16 cellular contexts compared by ENCODE assay signal in the genomic region with DNA sequence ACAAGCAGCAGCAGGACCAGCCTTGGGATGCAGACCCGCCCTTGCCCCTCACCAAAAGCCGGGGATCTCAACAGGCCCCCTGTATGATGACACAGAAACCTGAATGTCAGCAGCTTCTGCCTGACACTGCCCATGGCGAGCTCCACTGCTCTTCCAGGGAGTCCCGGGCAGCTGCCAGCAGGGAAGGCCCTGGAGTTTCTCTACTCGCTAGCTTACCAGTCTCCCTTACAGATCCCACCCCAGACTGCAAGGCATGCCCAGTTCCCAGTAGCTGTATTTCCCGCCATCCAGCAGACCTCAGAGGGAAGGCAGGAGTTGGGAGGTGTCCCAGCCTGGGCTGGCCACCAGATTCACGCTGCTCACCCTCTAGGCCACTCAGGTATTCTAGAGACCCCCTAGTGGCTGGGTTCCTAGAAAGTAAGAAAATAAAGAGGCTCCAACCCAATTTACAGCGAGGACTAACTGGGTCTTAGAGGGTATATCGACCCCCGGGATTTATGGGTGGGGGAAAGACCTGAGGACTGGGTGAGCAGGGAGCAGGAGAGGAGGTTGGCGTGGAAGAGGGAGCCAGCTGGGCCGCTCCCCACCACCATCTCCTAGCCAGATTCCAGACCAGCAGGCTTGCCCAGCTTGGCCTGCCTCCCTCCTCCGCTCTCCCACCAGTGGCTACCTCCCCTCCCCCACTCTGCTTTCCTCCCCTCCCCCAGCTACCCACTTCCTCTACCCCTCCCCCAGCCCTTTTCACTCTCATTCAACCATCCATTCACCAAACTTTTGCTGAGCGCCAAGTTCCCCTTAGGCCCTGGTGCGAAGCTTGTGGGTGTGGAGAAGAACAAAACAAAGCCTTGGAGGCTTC. TPM values are rescaled to one million over a fixed set of nuclear protein-coding genes. Genes with fewer than 3 reads are reported as not detected.
DNase-seq lines count a peak whose midpoint lies in the region; ATAC-seq, FAIRE-seq and TF ChIP-seq lines count a peak whose summit lies in the region.
"Had no signal": no experiment of that assay in that cellular context is flagged by ENCODE, and none has a peak within 500 bp of the region (broad histone marks: within the 10 kb centered on the region; RNA-seq: fewer than 3 reads in every experiment).

No MANE protein-coding gene starts in this region.

- no peaks in the 10 kb centered on the region for H3K9me3 Mint-ChIP-seq in activated CD4-positive, alpha-beta T cell treated with anti-CD3 and anti-CD28 coated beads for 36 hours (ENCODE audit: low read depth)
- no peaks in the 10 kb centered on the region for H3K9me3 Mint-ChIP-seq in progenitor cell of endocrine pancreas (ENCODE audit: low read depth)

- TF ChIP-seq RAD21 in H1 (IDR thresholded peaks at IDR 0.05 in 1 of 2, conservative IDR thresholded peaks at IDR 0.05 in 1 of 2; ENCODE audit: low read depth in 2 of 2, low read length in 2 of 2) = no peak

- H2AK5ac ChIP-seq in H1 (ENCODE audit: low read depth, low read length) = peak overlapping the region; percentile 89

- peak in 1 of 2 experiments; percentile 52; a peak in 1 of 3 replicates for TF ChIP-seq POLR2A in H1 (IDR thresholded peaks at IDR 0.05; ENCODE audit: control extremely low read depth in 1 of 2, low read depth in 2 of 2, low read length in 2 of 2)

- no peak overlapping the region for H3K56ac ChIP-seq in H1 (replicated peaks; ENCODE audit: insufficient read length, low read depth, low read length)

- DNase-seq in activated CD4-positive, alpha-beta T cell treated with anti-CD3 and anti-CD28 coated beads for 36 hours = peak; percentile 30
- no peak for DNase-seq in activated CD4-positive, alpha-beta T cell treated with anti-CD3 and anti-CD28 coated beads, Interleukin-2, amount 50 U/mL, for 1 hour
- peak; percentile 43 for DNase-seq in MV-4-11 (lab: John Stamatoyannopoulos, UW)
- peak in 1 of 2 experiments; percentile 69 for DNase-seq in H1 (ENCODE audit: low read depth in 1 of 2, low spot score in 2 of 2)
- DNase-seq in progenitor cell of endocrine pancreas (ENCODE audit: low spot score, unreplicated experiment) = no peak
- DNase-seq in effector memory CD4-positive, alpha-beta T cell = no peak
- no peak for DNase-seq in foreskin fibroblast
- no peak for DNase-seq in left lobe of liver (ENCODE audit: low spot score)
- DNase-seq: hippocampal formation; NCI-H524 treated with DMSO at 0.1 percent for 48 hours; stimulated activated CD4-positive, alpha-beta T cell treated with anti-CD3 and anti-CD28 coated beads, Interleukin-4, amount 100 ng/mL, for 4 hours; thyroid gland had no signal

- peak overlapping the region; percentile 99 for H3K18ac ChIP-seq in H1 (ENCODE audit: extremely low read depth, low read length)

- WGBS in H1 (ENCODE audit: extremely low coverage in 1 of 2, insufficient coverage in 1 of 2, insufficient read length in 1 of 2, insufficient replicate concordance in 2 of 2, low coverage in 1 of 2, low lambda C conversion rate in 2 of 2, missing lambda C conversion rate in 1 of 2), 2 experiments = 63% methylated on average over 15 of the region's 15 CpGs; no CpG with 5 or more reads in 1 of the 2 experiments

- H2BK20ac ChIP-seq in H1 (ENCODE audit: low read length) = peak overlapping the region; percentile 98

- no peaks in the 10 kb centered on the region for H3K79me2 ChIP-seq in H1 (ENCODE audit: control insufficient read depth in 1 of 2, insufficient read depth in 2 of 2, low read length in 2 of 2)

- peak overlapping the region; percentile 46; the same call in 1 of the 2 replicates for H4K8ac ChIP-seq in H1 (ENCODE audit: extremely low read depth, insufficient read depth, low read length)

- H4K5ac ChIP-seq in H1 (ENCODE audit: insufficient read length, low read depth, low read length) = peak overlapping the region; percentile 53

- no peak overlapping the region for H3K14ac ChIP-seq in H1 (ENCODE audit: insufficient read length)

- no peaks in the 10 kb centered on the region for H3K27me3 ChIP-seq in H1 (replicated peaks in 1 of 4; ENCODE audit: control insufficient read depth in 3 of 4, extremely low read depth in 1 of 4, insufficient read depth in 3 of 4, low read length in 3 of 4)
- no peaks in the 10 kb centered on the region for H3K27me3 ChIP-seq in effector memory CD4-positive, alpha-beta T cell (replicated peaks; ENCODE audit: control insufficient read depth, insufficient read depth, low read length, poor library complexity, severe bottlenecking)
- H3K27me3 ChIP-seq: thyroid gland had no signal

- no peak for ATAC-seq in activated CD4-positive, alpha-beta T cell treated with anti-CD3 and anti-CD28 coated beads for 36 hours
- ATAC-seq in left lobe of liver = no peak

- FAIRE-seq in H1 (lab: Jason Lieb, UNC) = no peak
- FAIRE-seq: A204.1, GM12892, TTC549 had no signal

- no peaks in the 10 kb centered on the region for H4K20me1 ChIP-seq in H1 (replicated peaks in 1 of 2; ENCODE audit: control insufficient read depth in 1 of 2, insufficient read depth in 2 of 2, low read length in 2 of 2)

- H3K36me3 ChIP-seq in H1 (ENCODE audit: control insufficient read depth in 2 of 4, insufficient read depth in 4 of 4, low read length in 3 of 4) = no peaks in the 10 kb centered on the region
- H3K36me3 ChIP-seq in effector memory CD4-positive, alpha-beta T cell (ENCODE audit: control insufficient read depth, insufficient read depth, low read length) = no peaks in the 10 kb centered on the region
- H3K36me3 ChIP-seq: thyroid gland had no signal

- H2BK5ac ChIP-seq in H1 (ENCODE audit: low read depth, low read length) = peak overlapping the region; percentile 100

- H3K4me3 Mint-ChIP-seq in activated CD4-positive, alpha-beta T cell treated with anti-CD3 and anti-CD28 coated beads for 36 hours = no peak overlapping the region
- no peak overlapping the region for H3K4me3 Mint-ChIP-seq in progenitor cell of endocrine pancreas (ENCODE audit: low read depth)

- intact Hi-C loops in activated CD4-positive, alpha-beta T cell treated with anti-CD3 and anti-CD28 coated beads for 36 hours (cut with DNase I, micrococcal nuclease) = loop anchor here in 1 of 2 experiments (10.0 kb wide), 1 partner anchor 1022 kb away; a partner anchor contains a TSS

- TF ChIP-seq EP300 in H1 (IDR thresholded peaks at IDR 0.05; ENCODE audit: borderline replicate concordance in 1 of 2, low read depth in 2 of 2, low read length in 2 of 2) = no peak

- POLR2A ChIA-PET in activated CD4-positive, alpha-beta T cell treated with anti-CD3 and anti-CD28 coated beads for 36 hours (lab: Charles Lee) = interaction anchor here (0.6 to 0.8 kb wide), 2 partner anchors 10 to 1604 kb away, joined by 4 to 5 read pairs; a partner anchor contains a TSS
- POLR2A ChIA-PET in H1 (lab: Charles Lee; ENCODE audit: partially characterized antibody) = interaction anchor here (0.7 to 9.0 kb wide), 16 partner anchors 6 to 567 kb away, joined by 3 to 191 read pairs (median 8); a partner anchor contains a TSS

- H3K23me2 ChIP-seq in H1 (ENCODE audit: low read depth, low read length) = peaks cover 4% of the 10 kb centered on the region; the same call in 1 of the 2 replicates

- H3K4me2 ChIP-seq in H1 (ENCODE audit: insufficient read depth in 1 of 2, low read depth in 2 of 2, low read length in 2 of 2) = peak overlapping the region; percentile 50 to 53
- H3K4me2 ChIP-seq: KMS-11 had no signal

- H2BK120ac ChIP-seq in H1 (replicated peaks; ENCODE audit: low read depth, low read length) = peak overlapping the region; percentile 94

- CTCF ChIA-PET in activated CD4-positive, alpha-beta T cell treated with anti-CD3 and anti-CD28 coated beads for 36 hours (lab: Charles Lee) = interaction anchor here (0.7 to 1.1 kb wide), 3 partner anchors 18 to 312 kb away, joined by 3 to 4 read pairs (median 3); no protein-coding TSS in a partner anchor
- CTCF ChIA-PET in H1 (lab: Charles Lee; ENCODE audit: partially characterized antibody) = interaction anchor here (0.5 to 2.6 kb wide), 13 partner anchors 10 to 188 kb away, joined by 3 to 21 read pairs (median 4); a partner anchor contains a TSS

- H2AFZ ChIP-seq in H1 (ENCODE audit: low read length) = no peak overlapping the region

- no peak overlapping the region for H3K23ac ChIP-seq in H1 (ENCODE audit: insufficient read length)

- H4K91ac ChIP-seq in H1 (replicated peaks; ENCODE audit: insufficient read length, low read length) = peak overlapping the region; percentile 99

- H3K36me3 Mint-ChIP-seq in activated CD4-positive, alpha-beta T cell treated with anti-CD3 and anti-CD28 coated beads for 36 hours (ENCODE audit: low read depth) = no peaks in the 10 kb centered on the region
- H3K36me3 Mint-ChIP-seq in progenitor cell of endocrine pancreas (ENCODE audit: insufficient read depth) = no peaks in the 10 kb centered on the region

- no peaks in the 10 kb centered on the region for H3K79me1 ChIP-seq in H1 (ENCODE audit: low read depth, low read length)

- peaks cover 49% of the 10 kb centered on the region for H3K4me1 Mint-ChIP-seq in activated CD4-positive, alpha-beta T cell treated with anti-CD3 and anti-CD28 coated beads for 36 hours
- peaks cover 25% of the 10 kb centered on the region for H3K4me1 Mint-ChIP-seq in progenitor cell of endocrine pancreas (ENCODE audit: low read depth)

- TF ChIP-seq CTCF in H1 (IDR thresholded peaks at IDR 0.05; ENCODE audit: control extremely low read depth in 1 of 3, insufficient read depth in 1 of 3, low read depth in 1 of 3, low read length in 3 of 3) (peak in 2 of 3 experiments; percentile 16 to 29; a peak in 2 of 4 replicates), progenitor cell of endocrine pancreas (IDR thresholded peaks at IDR 0.05; ENCODE audit: unreplicated experiment) (peak; percentile 38), foreskin fibroblast (IDR thresholded peaks at IDR 0.05; ENCODE audit: low read depth, low read length) (no peak)

- H3K9me3 ChIP-seq in H1 (ENCODE audit: insufficient read depth in 2 of 2, low read depth in 1 of 2, low read length in 1 of 2) = no peaks in the 10 kb centered on the region
- no peaks in the 10 kb centered on the region for H3K9me3 ChIP-seq in effector memory CD4-positive, alpha-beta T cell (ENCODE audit: control insufficient read depth, low read length)
- H3K9me3 ChIP-seq: thyroid gland had no signal

- H3K9ac ChIP-seq in H1 (replicated peaks in 1 of 4; ENCODE audit: extremely low read depth in 1 of 4, low read depth in 3 of 4, low read length in 3 of 4) = peak overlapping the region in 3 of 4 experiments; percentile 19 to 31 (median 29); a peak in 4 of 7 replicates
- H3K9ac ChIP-seq: KMS-11 had no signal

- H2BK12ac ChIP-seq in H1 (ENCODE audit: low read depth, low read length) = peak overlapping the region; percentile 100

- peaks cover 10 to 37% (median 30%) of the 10 kb centered on the region in 4 experiments for H3K4me1 ChIP-seq in H1 (replicated peaks in 1 of 4; ENCODE audit: control insufficient read depth in 3 of 4, insufficient read depth in 4 of 4, low read length in 3 of 4)
- peaks cover 12% of the 10 kb centered on the region for H3K4me1 ChIP-seq in effector memory CD4-positive, alpha-beta T cell (ENCODE audit: control insufficient read depth, insufficient read depth, low read length, poor library complexity, severe bottlenecking)

- H3K27ac ChIP-seq in H1 (ENCODE audit: low read depth, low read length) = peak overlapping the region; percentile 80; the same call in 1 of the 2 replicates
- no peak overlapping the region for H3K27ac ChIP-seq in effector memory CD4-positive, alpha-beta T cell (ENCODE audit: insufficient read depth, low read length, poor library complexity, severe bottlenecking)
- H3K27ac ChIP-seq: KMS-11, thyroid gland had no signal

- H3K4me3 ChIP-seq in H1 (ENCODE audit: extremely low read depth in 1 of 4, insufficient read depth in 2 of 4, low read depth in 3 of 4, low read length in 4 of 4) = peak overlapping the region in 1 of 4 experiments; percentile 22; a peak in 1 of 8 replicates
- no peak overlapping the region for H3K4me3 ChIP-seq in effector memory CD4-positive, alpha-beta T cell (ENCODE audit: insufficient read depth, low read depth, low read length, poor library complexity, severe bottlenecking)
- no peak overlapping the region for H3K4me3 ChIP-seq in foreskin fibroblast (ENCODE audit: low read depth in 1 of 2, low read length in 2 of 2)
- H3K4me3 ChIP-seq: thyroid gland had no signal

- no peaks in the 10 kb centered on the region for H3K27me3 Mint-ChIP-seq in activated CD4-positive, alpha-beta T cell treated with anti-CD3 and anti-CD28 coated beads for 36 hours
- no peaks in the 10 kb centered on the region for H3K27me3 Mint-ChIP-seq in progenitor cell of endocrine pancreas

- H3K27ac Mint-ChIP-seq in activated CD4-positive, alpha-beta T cell treated with anti-CD3 and anti-CD28 coated beads for 36 hours = peak overlapping the region; percentile 51
- H3K27ac Mint-ChIP-seq in progenitor cell of endocrine pancreas = peak overlapping the region; percentile 77

- H3K4ac ChIP-seq in H1 (replicated peaks; ENCODE audit: insufficient read length, low read depth, low read length) = peak overlapping the region; percentile 87

- H2BK15ac ChIP-seq in H1 (ENCODE audit: low read length) = peak overlapping the region; percentile 76; the same call in 1 of the 2 replicates

RNA-seq across cellular contexts. Expression of a gene that starts 9.7 kb away (rescaled TPM):
- 100 to 1,000 TPM; 569 to 649 TPM for total RNA-seq in activated CD4-positive, alpha-beta T cell treated with anti-CD3 and anti-CD28 coated beads for 36 hours
- 2,636 and 2,728 TPM in 2 replicates for total RNA-seq in H1 (2021; fragmentation: NEBNext Ultra II Directional; extraction: Animal tissue kit (Norgen Biotek cat#: 25700))
- 1,557 and 2,732 TPM in 2 replicates for polyA plus RNA-seq in H1 (2011; rRNA removed)
- polyA plus RNA-seq in H1 (2011; cell fraction: cytosol; rRNA removed) = 964 TPM
- 1,246 TPM for polyA plus RNA-seq in H1 (2011; cell fraction: nucleus; rRNA removed)
- polyA plus RNA-seq in H1 (2012, experiment 1 of 2) = 1,617 to 2,329 TPM (median 2,130 TPM) in 4 replicates
- 2,251 TPM for polyA plus RNA-seq in H1 (2012, experiment 2 of 2)
- 2,575 TPM for polyA plus RNA-seq in H1 (2013, experiment 1 of 2)
- polyA plus RNA-seq in H1 (2013, experiment 2 of 2) = 2,634 TPM
- polyA minus RNA-seq in H1 (2011; rRNA and poly(A)+ RNA removed) = 338 and 485 TPM in 2 replicates
- 832 TPM for polyA minus RNA-seq in H1 (2011; cell fraction: cytosol; rRNA and poly(A)+ RNA removed)
- 540 TPM for polyA minus RNA-seq in H1 (2011; cell fraction: nucleus; rRNA and poly(A)+ RNA removed)
- total RNA-seq in progenitor cell of endocrine pancreas (748 and 769 TPM in 2 replicates), left lobe of liver (17.4 TPM)

RNA-seq across cellular contexts. Expression of a gene that starts 21.8 kb away (rescaled TPM):
- total RNA-seq in activated CD4-positive, alpha-beta T cell treated with anti-CD3 and anti-CD28 coated beads for 36 hours = 10 to 100 TPM; 15.8 to 16.3 TPM
- 7.0 and 7.5 TPM in 2 replicates for total RNA-seq in H1 (2021; fragmentation: NEBNext Ultra II Directional; extraction: Animal tissue kit (Norgen Biotek cat#: 25700))
- polyA plus RNA-seq in H1 (2011; rRNA removed) = 22.4 and 34.7 TPM in 2 replicates
- polyA plus RNA-seq in H1 (2011; cell fraction: cytosol; rRNA removed) = 15.6 TPM
- 15.2 TPM for polyA plus RNA-seq in H1 (2011; cell fraction: nucleus; rRNA removed)
- 6.4 to 10.4 TPM (median 8.7 TPM) in 4 replicates for polyA plus RNA-seq in H1 (2012, experiment 1 of 2)
- 8.8 TPM for polyA plus RNA-seq in H1 (2012, experiment 2 of 2)
- polyA plus RNA-seq in H1 (2013, experiment 1 of 2) = 6.6 TPM
- 6.5 TPM for polyA plus RNA-seq in H1 (2013, experiment 2 of 2)
- 3.6 and 6.5 TPM in 2 replicates for polyA minus RNA-seq in H1 (2011; rRNA and poly(A)+ RNA removed)
- 6.1 TPM for polyA minus RNA-seq in H1 (2011; cell fraction: cytosol; rRNA and poly(A)+ RNA removed)
- 11.5 TPM for polyA minus RNA-seq in H1 (2011; cell fraction: nucleus; rRNA and poly(A)+ RNA removed)
- 5.1 and 5.3 TPM in 2 replicates for total RNA-seq in progenitor cell of endocrine pancreas
- total RNA-seq in left lobe of liver = 6.4 TPM

Comparison
In these comparisons a context has a peak if more than half of its experiments do, and no peak if none do; other contexts are left out.
1. DNase-seq: peak in activated CD4-positive, alpha-beta T cell treated with anti-CD3 and anti-CD28 coated beads for 36 hours (single experiment) and MV-4-11 (single experiment); none in activated CD4-positive, alpha-beta T cell treated with anti-CD3 and anti-CD28 coated beads, Interleukin-2, amount 50 U/mL, for 1 hour (single experiment), progenitor cell of endocrine pancreas (single experiment), effector memory CD4-positive, alpha-beta T cell (0 of 3), foreskin fibroblast (0 of 2) and left lobe of liver (single experiment).
2. RNA of a gene that starts 9.7 kb away (total RNA-seq): 2,636 to 2,728 TPM in H1, 748 to 769 TPM in progenitor cell of endocrine pancreas and 569 to 649 TPM in activated CD4-positive, alpha-beta T cell treated with anti-CD3 and anti-CD28 coated beads for 36 hours; 17.4 TPM in left lobe of liver (single experiment); every median in the first group is over 10 times any median in the second.